In the genomic region with DNA sequence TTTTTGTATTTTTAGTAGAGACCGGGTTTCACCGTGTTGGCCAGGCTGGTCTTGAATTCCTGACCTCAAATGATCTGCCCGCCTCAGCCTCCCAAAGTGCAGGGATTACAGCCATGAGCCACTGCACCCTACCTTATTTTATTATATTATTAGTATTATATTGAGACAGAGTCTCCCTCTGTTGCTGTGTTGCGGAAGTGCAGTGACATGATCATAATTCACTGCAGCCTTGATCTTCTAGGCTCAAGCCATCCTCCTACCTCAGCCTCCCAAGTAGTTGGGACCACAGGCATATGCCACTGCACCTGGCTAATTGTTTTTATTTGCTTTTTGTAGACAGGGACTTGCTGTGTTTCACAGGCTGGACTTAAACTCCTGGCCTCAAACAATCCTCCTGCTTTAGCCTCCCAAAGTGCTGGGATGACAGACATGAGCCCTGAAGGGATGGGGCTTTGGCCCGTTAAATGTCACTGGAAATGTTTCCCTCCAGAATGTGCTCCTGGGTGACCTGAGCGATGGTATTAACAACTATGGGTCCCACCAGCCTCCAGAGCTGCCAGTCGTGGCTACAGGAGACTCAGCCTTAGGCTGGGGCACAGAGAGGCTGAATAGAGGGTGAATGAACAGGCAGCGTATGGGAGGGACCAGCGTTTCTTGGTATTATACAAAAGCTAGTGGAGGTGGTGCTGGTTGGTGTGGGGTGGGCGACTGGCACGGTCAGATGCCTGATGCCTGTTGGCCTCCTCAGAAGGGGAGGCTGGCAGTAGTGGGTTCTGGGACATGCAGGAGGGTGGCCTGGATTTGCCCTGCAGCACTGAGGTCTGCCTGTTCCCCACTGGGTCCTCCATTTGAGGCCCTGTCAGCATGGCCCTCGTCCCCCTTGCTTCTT, we compare ENCODE assay signal across 10 cellular contexts. TPM values are rescaled to one million over a fixed set of nuclear protein-coding genes. Genes with fewer than 3 reads are reported as not detected.
A peak's percentile ranks its signal among the peaks of the same experiment; 100 is the strongest.
DNase-seq lines count a peak whose midpoint lies in the region; TF ChIP-seq lines count a peak whose summit lies in the region.
"Had no signal": no experiment of that assay in that cellular context is flagged by ENCODE, and none has a peak within 500 bp of the region (broad histone marks: within the 10 kb centered on the region; RNA-seq: fewer than 3 reads in every experiment).

No MANE protein-coding gene starts in this region.

- no peaks in the 10 kb centered on the region for H3K27me3 Mint-ChIP-seq in type B pancreatic cell

- no peak overlapping the region for H3K27ac Mint-ChIP-seq in type B pancreatic cell

- H3K27me3 ChIP-seq in PC-9 (ENCODE audit: insufficient read depth, low read depth): no peaks in the 10 kb centered on the region

- H3K36me3 Mint-ChIP-seq in type B pancreatic cell: no peaks in the 10 kb centered on the region

- CTCF ChIA-PET in PC-9 (lab: Charles Lee): no interaction called here

- intact Hi-C loops in PC-9 (cut with micrococcal nuclease; ENCODE audit: unreplicated experiment): no loop called here

- no peaks in the 10 kb centered on the region for H3K9me3 ChIP-seq in PC-9 (ENCODE audit: insufficient read depth, low read depth)

- BruUV-seq in PC-9 (replicated peaks; lab: Mats Ljungman, UMichigan): no TSS peak

- no peak overlapping the region for H2AFZ ChIP-seq in PC-9

- H3K79me2 ChIP-seq in PC-9 (ENCODE audit: low read depth): 0 out of 2 replicates have a peak, but pooled peaks cover 3% of the 10 kb centered on the region

- no peaks in the 10 kb centered on the region for H4K20me1 ChIP-seq in PC-9 (ENCODE audit: insufficient read depth)

- H3K4me1 Mint-ChIP-seq in type B pancreatic cell (ENCODE audit: unreplicated experiment): no peaks in the 10 kb centered on the region

- no peaks in the 10 kb centered on the region for H3K9me3 Mint-ChIP-seq in type B pancreatic cell

- H3K4me3 Mint-ChIP-seq in type B pancreatic cell: no peak overlapping the region

- POLR2A ChIA-PET in PC-9 (lab: Charles Lee; ENCODE audit: unreplicated experiment): no interaction called here

- H3K4me3 ChIP-seq in PC-9: no peak overlapping the region
- no peak overlapping the region for H3K4me3 ChIP-seq in fibroblast of mammary gland (ENCODE audit: control insufficient read depth, low read depth, low read length)

- H3K27ac ChIP-seq in PC-9: no peak overlapping the region

- DNase-seq in stimulated activated CD4-positive, alpha-beta T cell treated with anti-CD3 and anti-CD28 coated beads, Interleukin-15, amount 100 ng/mL, for 24 hours: peak; percentile 23
- DNase-seq in stimulated activated CD4-positive, alpha-beta T cell treated with anti-CD3 and anti-CD28 coated beads, Interleukin-1b, Interleukin-23, amount 100 ng/mL, for 48 hours: no peak
- DNase-seq in PC-9 (no peak), fibroblast of mammary gland (ENCODE audit: low read depth) (peak; percentile 28), type B pancreatic cell (ENCODE audit: extremely low spot score, unreplicated experiment) (no peak), NCI-H446 treated with DMSO at 0.1 percent for 48 hours (lab: John Stamatoyannopoulos, UW) (no peak), HuH-7.5 (ENCODE audit: low spot score) (no peak)
- no peak for DNase-seq in effector CD8-positive, alpha-beta T cell (lab: John Stamatoyannopoulos, UW)
- DNase-seq: activated T-cell treated with anti-CD3 and anti-CD28 coated beads for 4 hours; stimulated activated CD8-positive, alpha-beta memory T cell treated with anti-CD3 and anti-CD28 coated beads, Interleukin-4, amount 100 ng/mL, for 48 hours had no signal

- H3K36me3 ChIP-seq in PC-9 (ENCODE audit: low read depth): no peaks in the 10 kb centered on the region

- TF ChIP-seq CTCF in PC-9 (conservative IDR thresholded peaks at IDR 0.05): peak; percentile 58
- TF ChIP-seq CTCF in fibroblast of mammary gland (conservative IDR thresholded peaks at IDR 0.05; ENCODE audit: control insufficient read depth, insufficient read depth, low read depth, low read length): peak; percentile 41
- TF ChIP-seq CTCF in type B pancreatic cell (conservative IDR thresholded peaks at IDR 0.05): peak; percentile 53

- no peaks in the 10 kb centered on the region for H3K4me1 ChIP-seq in PC-9 (replicated peaks; ENCODE audit: insufficient read depth)

- no peak overlapping the region for H3K4me2 ChIP-seq in PC-9

- H3K9me2 ChIP-seq in PC-9 (ENCODE audit: insufficient read depth): no peaks in the 10 kb centered on the region

- no peaks in the 10 kb centered on the region for H3F3A ChIP-seq in PC-9 (ENCODE audit: insufficient read depth, low read depth)

RNA-seq across cellular contexts. Expression of a gene that starts 7.3 kb away (rescaled TPM):
- total RNA-seq in PC-9 (2021) (22.4 and 25.0 TPM in 2 replicates), type B pancreatic cell (ENCODE audit: low replicate concordance) (17.4 and 32.1 TPM in 2 replicates)

RNA-seq across cellular contexts. Expression of a gene that starts 11.6 kb away (rescaled TPM):
- 15.6 and 21.0 TPM in 2 replicates for total RNA-seq in PC-9 (2021)
- total RNA-seq in type B pancreatic cell (ENCODE audit: low replicate concordance): 40.8 and 55.3 TPM in 2 replicates

RNA-seq across cellular contexts. Expression of a gene that starts 51.8 kb away (rescaled TPM):
- 31.9 and 34.7 TPM in 2 replicates for total RNA-seq in PC-9 (2021)
- 39.0 and 61.3 TPM in 2 replicates for total RNA-seq in type B pancreatic cell (ENCODE audit: low replicate concordance)

Comparison
In these comparisons a context has a peak if more than half of its experiments do, and no peak if none do; other contexts are left out.
1. DNase-seq: peak in stimulated activated CD4-positive, alpha-beta T cell treated with anti-CD3 and anti-CD28 coated beads, Interleukin-15, amount 100 ng/mL, for 24 hours (single experiment) and fibroblast of mammary gland (single experiment); none in stimulated activated CD4-positive, alpha-beta T cell treated with anti-CD3 and anti-CD28 coated beads, Interleukin-1b, Interleukin-23, amount 100 ng/mL, for 48 hours (single experiment), PC-9 (0 of 2), type B pancreatic cell (single experiment), NCI-H446 treated with DMSO at 0.1 percent for 48 hours (single experiment), effector CD8-positive, alpha-beta T cell (single experiment) and HuH-7.5 (single experiment).
2. Peak in every context shown above with its lines, with median percentiles within 50 percentile points of each other: CTCF ChIP-seq.